ENCODE assay signal across 24 cellular contexts in the genomic region with DNA sequence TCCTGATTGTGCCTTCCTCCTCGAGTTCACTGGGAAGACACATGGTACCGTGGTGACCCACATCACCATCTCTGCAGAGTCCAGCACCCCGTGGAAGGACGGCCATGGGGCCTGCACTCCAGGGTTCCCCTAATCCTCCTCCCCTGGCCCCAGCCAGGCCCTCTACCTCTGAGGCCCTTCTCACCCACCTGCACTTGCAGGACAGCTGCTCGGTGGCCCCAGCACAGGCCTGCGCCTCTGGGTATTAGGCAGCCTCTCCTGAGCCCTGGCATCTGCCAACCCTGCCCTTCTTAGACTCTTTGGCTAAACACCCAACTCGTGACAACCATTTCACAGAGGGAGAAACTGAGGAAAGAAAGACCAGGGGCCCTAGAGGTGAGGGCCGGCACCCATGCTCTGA. TPM values are rescaled to one million over a fixed set of nuclear protein-coding genes. Genes with fewer than 3 reads are reported as not detected.
DNase-seq lines count a peak whose midpoint lies in the region; ATAC-seq, FAIRE-seq and TF ChIP-seq lines count a peak whose summit lies in the region.
"Had no signal": no experiment of that assay in that cellular context is flagged by ENCODE, and none has a peak within 500 bp of the region (broad histone marks: within the 10 kb centered on the region; RNA-seq: fewer than 3 reads in every experiment).

No MANE protein-coding gene starts in this region.

- H3K4me1 Mint-ChIP-seq in glutamatergic neuron (ENCODE audit: low read depth, unreplicated experiment), result peaks cover 23% of the 10 kb centered on the region
- H3K4me1 Mint-ChIP-seq: CD4-positive, CD25-positive, alpha-beta regulatory T cell had no signal

- H2AFZ ChIP-seq in HepG2 (ENCODE audit: low read length), result no peak overlapping the region

- in situ Hi-C loops in HepG2 (cut with HindIII; ENCODE audit: extremely low pct_ligation_motif_present, low pct_unique_long_range_greater_than_20kb), result no loop called here

- H3K9me3 ChIP-seq in HepG2 (ENCODE audit: low read length) (peaks cover 4% of the 10 kb centered on the region; the same call in 1 of the 2 replicates), right lobe of liver (peaks cover 0 to 2% (median 0%) of the 10 kb centered on the region in 4 donors), WERI-Rb-1 (ENCODE audit: severe bottlenecking) (peaks cover 9% of the 10 kb centered on the region)
- H3K9me3 ChIP-seq: BLaER1 had no signal

- peak overlapping the region; percentile 33 for H3K27ac Mint-ChIP-seq in glutamatergic neuron (ENCODE audit: unreplicated experiment)
- H3K27ac Mint-ChIP-seq: CD4-positive, CD25-positive, alpha-beta regulatory T cell had no signal

- POLR2A ChIA-PET in HepG2 (lab: Yijun Ruan, JAX), result interaction anchor here (0.9 to 1.0 kb wide), 5 partner anchors 10 to 29 kb away, joined by 3 to 6 read pairs (median 4); a partner anchor contains a TSS

- H3K4me3 Mint-ChIP-seq in glutamatergic neuron (ENCODE audit: unreplicated experiment), result no peak overlapping the region
- H3K4me3 Mint-ChIP-seq: CD4-positive, CD25-positive, alpha-beta regulatory T cell had no signal

- TF ChIP-seq EP300 in HepG2 (IDR thresholded peaks at IDR 0.05; ENCODE audit: low read depth in 2 of 2, low read length in 2 of 2) (no peak), HepG2 (CRISPR knock-in tag; IDR thresholded peaks at IDR 0.05; ENCODE audit: borderline replicate concordance) (no peak)

- peak overlapping the region; percentile 46 for H3K4me2 ChIP-seq in HepG2 (ENCODE audit: low read depth, low read length)

- intact Hi-C loops in HepG2 (cut with micrococcal nuclease; ENCODE audit: unreplicated experiment), result loop anchor here (5.0 kb wide), 1 partner anchor 45 kb away; no protein-coding TSS in a partner anchor
- intact Hi-C loops in right lobe of liver (cut with DNase I), result no loop called here

- no TSS peak for BruUV-seq in HepG2 (replicated peaks; lab: Mats Ljungman, UMichigan)

- H3K27me3 ChIP-seq in HepG2 (ENCODE audit: control insufficient read depth in 1 of 2, insufficient read depth in 2 of 2, low read length in 2 of 2), result no peaks in the 10 kb centered on the region
- no peaks in the 10 kb centered on the region for H3K27me3 ChIP-seq in right lobe of liver
- no peaks in the 10 kb centered on the region for H3K27me3 ChIP-seq in WERI-Rb-1 (ENCODE audit: insufficient read depth, low read depth, severe bottlenecking)
- H3K27me3 ChIP-seq: BLaER1, SJCRH30 had no signal

- H3K27ac ChIP-seq in HepG2 (ENCODE audit: extremely low read length, insufficient read depth, low read length) (peak overlapping the region; percentile 18), right lobe of liver (no peak overlapping the region), WERI-Rb-1 (peak overlapping the region; percentile 93)
- H3K27ac ChIP-seq: BLaER1, HL-60, SJCRH30 had no signal

- peaks cover 68% of the 10 kb centered on the region for H3K4me1 ChIP-seq in HepG2 (ENCODE audit: insufficient read depth, low read length)
- H3K4me1 ChIP-seq in right lobe of liver, result no peaks in the 10 kb centered on the region
- H3K4me1 ChIP-seq: SJCRH30 had no signal

- no peak for ATAC-seq in HepG2
- ATAC-seq in right lobe of liver, result no peak
- no peak for ATAC-seq in HG03159 (IDR thresholded peaks at IDR 0.05; ENCODE audit: unreplicated experiment)
- ATAC-seq: Right ventricle myocardium inferior had no signal

- H3K9me3 Mint-ChIP-seq in glutamatergic neuron (ENCODE audit: unreplicated experiment), result peaks cover 7% of the 10 kb centered on the region

- peaks cover 4% of the 10 kb centered on the region for H3K27me3 Mint-ChIP-seq in glutamatergic neuron (ENCODE audit: unreplicated experiment)

- FAIRE-seq in HepG2 (lab: Jason Lieb, UNC), result no peak
- FAIRE-seq: D721Med, G401.6 had no signal

- CTCF ChIA-PET in HepG2 (lab: Yijun Ruan, JAX; ENCODE audit: low intra/inter-chr PET ratio, low total read pairs), result no interaction called here

- TF ChIP-seq POLR2A in HepG2 (IDR thresholded peaks at IDR 0.05; ENCODE audit: insufficient read depth in 1 of 2, low read depth in 2 of 2, low read length in 2 of 2) (no peak), right lobe of liver (IDR thresholded peaks at IDR 0.05) (no peak)

- TF ChIP-seq CTCF in HepG2 (CRISPR knock-in tag; IDR thresholded peaks at IDR 0.05) (no peak), right lobe of liver (IDR thresholded peaks at IDR 0.05) (no peak), WERI-Rb-1 (IDR thresholded peaks at IDR 0.05; ENCODE audit: low read depth, low read length) (no peak), glutamatergic neuron (IDR thresholded peaks at IDR 0.05; ENCODE audit: partially characterized antibody, unreplicated experiment) (no peak)

- H4K20me1 ChIP-seq in HepG2 (ENCODE audit: insufficient read depth, low read length), result no peaks in the 10 kb centered on the region
- H4K20me1 ChIP-seq: BLaER1 had no signal

- no peaks in the 10 kb centered on the region for H3K36me3 Mint-ChIP-seq in glutamatergic neuron (ENCODE audit: unreplicated experiment)
- H3K36me3 Mint-ChIP-seq: CD4-positive, CD25-positive, alpha-beta regulatory T cell had no signal

- WGBS in HepG2 (ENCODE audit: low lambda C conversion rate), result 87% methylated on average over 8 of the region's 8 CpGs
- 71% methylated on average over 5 of the region's 8 CpGs for WGBS in right lobe of liver (ENCODE audit: insufficient coverage, low coverage, low lambda C conversion rate, missing lambda C conversion rate)

- no peaks in the 10 kb centered on the region for H3K79me2 ChIP-seq in HepG2 (ENCODE audit: insufficient read depth, low read length)

- H3K9ac ChIP-seq in HepG2 (ENCODE audit: insufficient read depth, low read depth, low read length), result no peak overlapping the region
- H3K9ac ChIP-seq: BLaER1 had no signal

- no peak for DNase-seq in HepG2 (ENCODE audit: low spot score)
- DNase-seq in right lobe of liver, result no peak
- peak; percentile 77 for DNase-seq in WERI-Rb-1
- DNase-seq in glutamatergic neuron, result no peak
- DNase-seq in NCI-H510A (lab: John Stamatoyannopoulos, UW), result no peak
- DNase-seq in NCI-H1105 treated with DMSO at 0.1 percent for 48 hours (lab: John Stamatoyannopoulos, UW), result no peak
- DNase-seq: CD4-positive, CD25-positive, alpha-beta regulatory T cell; Karpas-422; NCI-H1092; NCI-H1436; NCI-H187; NCI-H2081 treated with DMSO at 0.1 percent for 48 hours; NCI-H2171; NCI-H510A treated with DMSO at 0.1 percent for 48 hours had no signal

- no peaks in the 10 kb centered on the region for H3K36me3 ChIP-seq in HepG2 (replicated peaks in 1 of 2; ENCODE audit: control insufficient read depth in 1 of 2, insufficient read depth in 2 of 2, low read length in 2 of 2)
- no peaks in the 10 kb centered on the region for H3K36me3 ChIP-seq in right lobe of liver
- 0 out of 2 replicates have a peak, but pooled peaks cover 4% of the 10 kb centered on the region for H3K36me3 ChIP-seq in WERI-Rb-1
- H3K36me3 ChIP-seq: BLaER1, SJCRH30 had no signal

- TF ChIP-seq RAD21 in HepG2 (CRISPR knock-in tag; IDR thresholded peaks at IDR 0.05), result no peak

- H3K4me3 ChIP-seq in HepG2 (replicated peaks in 1 of 3; ENCODE audit: insufficient read depth in 1 of 3, low read depth in 2 of 3, low read length in 3 of 3) (no peak overlapping the region; a peak in 1 of 6 replicates), right lobe of liver (no peak overlapping the region), WERI-Rb-1 (ENCODE audit: low read depth, low read length) (no peak overlapping the region)
- H3K4me3 ChIP-seq: BLaER1, SJCRH30 had no signal

TF ChIP-seq in HepG2, 621 proteins besides CTCF, POLR2A, EP300 and RAD21:
- TF ChIP-seq ZNF335 (CRISPR knock-in tag; IDR thresholded peaks at IDR 0.05) (0 out of 2 replicates have a peak, but pooled peaks have one; percentile 37), ZNF354B (CRISPR knock-in tag; IDR thresholded peaks at IDR 0.05) (no peak)

RNA-seq across cellular contexts. Expression of a gene that starts 28.9 kb away (rescaled TPM):
- total RNA-seq in HepG2 (2016; rRNA removed; fragmentation: Illumina TruSeq; extraction: Trizol), result 76.7 and 78.2 TPM in 2 replicates
- total RNA-seq in HepG2 (2016; cell fraction: cytosol; rRNA removed; fragmentation: Illumina TruSeq; extraction: Trizol; ENCODE audit: low read depth), result 5.2 and 5.6 TPM in 2 replicates
- 71.9 and 77.2 TPM in 2 replicates for total RNA-seq in HepG2 (2016; cell fraction: insoluble cytoplasmic fraction; rRNA removed; fragmentation: Illumina TruSeq; extraction: Trizol)
- total RNA-seq in HepG2 (2016; cell fraction: membrane; rRNA removed; fragmentation: Illumina TruSeq; extraction: Trizol), result 30.7 and 32.7 TPM in 2 replicates
- 36.3 and 39.1 TPM in 2 replicates for total RNA-seq in HepG2 (2016; cell fraction: nucleus; rRNA removed; fragmentation: Illumina TruSeq; extraction: Trizol)
- 8.3 and 15.9 TPM in 2 replicates for polyA plus RNA-seq in HepG2 (2011; rRNA removed)
- 7.9 and 22.0 TPM in 2 replicates for polyA plus RNA-seq in HepG2 (2011; cell fraction: cytosol; rRNA removed)
- 10.3 and 30.4 TPM in 2 replicates for polyA plus RNA-seq in HepG2 (2011; cell fraction: nucleus; rRNA removed)
- 15.3 and 18.2 TPM in 2 replicates for polyA plus RNA-seq in HepG2 (2012)
- 3.4 and 4.4 TPM in 2 replicates for polyA plus RNA-seq in HepG2 (2016; cell fraction: cytosol; fragmentation: Illumina TruSeq; extraction: Trizol; ENCODE audit: low read depth)
- 78.3 and 86.6 TPM in 2 replicates for polyA plus RNA-seq in HepG2 (2016; cell fraction: insoluble cytoplasmic fraction; fragmentation: Illumina TruSeq; extraction: Trizol; ENCODE audit: low read depth)
- 24.2 and 24.8 TPM in 2 replicates for polyA plus RNA-seq in HepG2 (2016; cell fraction: membrane; fragmentation: Illumina TruSeq; extraction: Trizol; ENCODE audit: low read depth)
- 69.9 and 75.7 TPM in 2 replicates for polyA plus RNA-seq in HepG2 (2016; cell fraction: nucleus; fragmentation: Illumina TruSeq; extraction: Trizol; ENCODE audit: insufficient read depth, low read depth)
- polyA minus RNA-seq in HepG2 (2011; rRNA and poly(A)+ RNA removed; ENCODE audit: low replicate concordance), result 27.3 TPM in 1 of 2 replicates, not detected in the other
- polyA minus RNA-seq in HepG2 (2011; cell fraction: cytosol; rRNA and poly(A)+ RNA removed), result 4.8 and 16.6 TPM in 2 replicates
- polyA minus RNA-seq in HepG2 (2011; cell fraction: nucleus; rRNA and poly(A)+ RNA removed), result 4.5 and 6.4 TPM in 2 replicates
- total RNA-seq in right lobe of liver, result under 1 TPM in 2 of 6 experiments, not detected in 4; 0.18 to 0.56 TPM
- 162 TPM for total RNA-seq in glutamatergic neuron (ENCODE audit: unreplicated experiment)
- total RNA-seq: A172; CD4-positive, CD25-positive, alpha-beta regulatory T cell; Daoy; Right ventricle myocardium inferior; RPMI7951; SJCRH30 had no signal

Comparison
In these comparisons a context has a peak if more than half of its experiments do, and no peak if none do; other contexts are left out.
1. H3K27ac ChIP-seq: peak in HepG2 (single experiment) and WERI-Rb-1 (single experiment); none in right lobe of liver (0 of 3).